ENCODE assay signal across 9 cellular contexts in the genomic region with DNA sequence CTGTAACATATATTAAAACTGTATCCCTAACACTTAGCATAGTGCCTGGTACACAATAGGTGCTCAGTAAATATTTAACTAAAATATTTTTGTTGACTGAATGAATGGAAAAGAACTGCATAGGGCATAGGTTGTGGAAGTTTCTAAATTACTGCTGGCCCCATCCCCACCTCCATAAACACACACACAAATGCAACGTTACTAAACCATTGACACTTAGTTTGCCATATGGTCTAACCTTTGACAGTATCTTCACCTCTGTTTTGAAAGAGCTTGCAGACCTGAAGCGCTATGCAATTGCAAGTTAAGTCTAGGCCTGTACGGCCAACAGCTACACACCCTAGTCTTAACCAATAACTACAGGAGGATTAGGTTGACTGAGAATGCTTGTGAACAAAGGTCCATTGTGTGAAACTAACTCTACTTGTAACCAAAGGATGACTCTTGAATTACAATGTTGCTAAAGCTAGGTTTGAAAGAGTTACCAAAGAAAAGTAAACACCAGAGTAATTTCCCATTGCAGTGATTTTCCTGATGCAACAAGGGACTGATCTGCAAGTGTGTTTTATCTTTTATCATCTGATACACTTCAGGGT. TPM values are rescaled to one million over a fixed set of nuclear protein-coding genes. Genes with fewer than 3 reads are reported as not detected.
DNase-seq lines count a peak whose midpoint lies in the region; ATAC-seq and TF ChIP-seq lines count a peak whose summit lies in the region.
"Had no signal": no experiment of that assay in that cellular context is flagged by ENCODE, and none has a peak within 500 bp of the region (broad histone marks: within the 10 kb centered on the region; RNA-seq: fewer than 3 reads in every experiment).

No MANE protein-coding gene starts in this region.

- H3K4me2 ChIP-seq in IMR-90 (ENCODE audit: low read depth, low read length): no peak overlapping the region

- H3K4me3 Mint-ChIP-seq in CD14-positive monocyte: peak overlapping the region; percentile 73 to 84
- peak overlapping the region; percentile 59 for H3K4me3 Mint-ChIP-seq in MCF 10A (ENCODE audit: unreplicated experiment)

- H3K36me3 ChIP-seq in IMR-90 (ENCODE audit: control insufficient read depth, insufficient read depth, low read length): no peaks in the 10 kb centered on the region
- no peaks in the 10 kb centered on the region for H3K36me3 ChIP-seq in muscle layer of duodenum (ENCODE audit: control insufficient read depth in 1 of 2, insufficient read depth in 2 of 2, low read length in 2 of 2)

- H3K14ac ChIP-seq in IMR-90 (replicated peaks; ENCODE audit: low read depth, low read length): no peak overlapping the region

- in situ Hi-C loops in IMR-90 (cut with MboI; ENCODE audit: low sequenced_read_pairs): no loop called here

- TF ChIP-seq RAD21 in IMR-90 (IDR thresholded peaks at IDR 0.05; ENCODE audit: low read length): no peak

- intact Hi-C loops in CD14-positive monocyte (cut with micrococcal nuclease) (loop anchor here in 1 of 2 donors (10.0 kb wide), 1 partner anchor 374 kb away; no protein-coding TSS in a partner anchor), IMR-90 (cut with micrococcal nuclease) (no loop called here), MCF 10A (cut with micrococcal nuclease) (no loop called here)

- no peaks in the 10 kb centered on the region for H3K9me1 ChIP-seq in IMR-90 (ENCODE audit: insufficient read depth, low read length)

- ATAC-seq in IMR-90 (ENCODE audit: low read depth) (no peak), GM18909 (IDR thresholded peaks at IDR 0.05; ENCODE audit: poor library complexity, unreplicated experiment) (no peak), GM18519 (IDR thresholded peaks at IDR 0.05; ENCODE audit: low FRiP score, unreplicated experiment) (no peak)

- no peak overlapping the region for H3K56ac ChIP-seq in IMR-90 (ENCODE audit: extremely low read depth, insufficient read depth, low read length)

- peaks cover 0 to 4% (median 1%) of the 10 kb centered on the region in 7 donors for H3K9me3 Mint-ChIP-seq in CD14-positive monocyte
- H3K9me3 Mint-ChIP-seq in MCF 10A (ENCODE audit: unreplicated experiment): no peaks in the 10 kb centered on the region

- no peaks in the 10 kb centered on the region for H3K79me1 ChIP-seq in IMR-90 (ENCODE audit: low read depth in 1 of 2, low read length in 2 of 2)

- peaks cover 0 to 3% of the 10 kb centered on the region in 2 donors for H3K36me3 Mint-ChIP-seq in CD14-positive monocyte
- no peaks in the 10 kb centered on the region for H3K36me3 Mint-ChIP-seq in MCF 10A (ENCODE audit: insufficient read depth, unreplicated experiment)

- H2BK20ac ChIP-seq in IMR-90 (ENCODE audit: low read depth, low read length): no peak overlapping the region

- no peak overlapping the region for H3K9ac ChIP-seq in IMR-90 (ENCODE audit: low read depth, low read length)

- no peak overlapping the region for H2BK120ac ChIP-seq in IMR-90 (ENCODE audit: low read depth, low read length)

- H3K27ac ChIP-seq in IMR-90 (ENCODE audit: insufficient read depth, low read length): no peak overlapping the region
- H3K27ac ChIP-seq in muscle layer of duodenum (ENCODE audit: low read length): peak overlapping the region; percentile 21

- no peak overlapping the region for H2AK9ac ChIP-seq in IMR-90 (replicated peaks; ENCODE audit: low read depth, low read length, poor library complexity)

- no peak overlapping the region for H3K27ac Mint-ChIP-seq in CD14-positive monocyte
- H3K27ac Mint-ChIP-seq in MCF 10A (ENCODE audit: low read depth, unreplicated experiment): no peak overlapping the region

- H2AK5ac ChIP-seq in IMR-90 (ENCODE audit: low read depth, low read length): no peak overlapping the region

- WGBS in IMR-90 (ENCODE audit: extremely low coverage in 2 of 2, insufficient read length in 1 of 2), 2 experiments: no CpG with 5 or more reads among the region's 3 CpGs

- no peak for TF ChIP-seq POLR2A in IMR-90 (IDR thresholded peaks at IDR 0.05; ENCODE audit: low read depth, low read length)

- H3K4me3 ChIP-seq in IMR-90 (ENCODE audit: insufficient read depth, low read depth, low read length) (no peak overlapping the region), muscle layer of duodenum (ENCODE audit: low read depth in 1 of 2, low read length in 2 of 2) (no peak overlapping the region)

- peaks cover 17% of the 10 kb centered on the region for H3K4me1 Mint-ChIP-seq in CD14-positive monocyte
- no peaks in the 10 kb centered on the region for H3K4me1 Mint-ChIP-seq in MCF 10A (ENCODE audit: insufficient read depth, unreplicated experiment)

- peaks cover 0 to 6% (median 4%) of the 10 kb centered on the region in 3 donors for H3K27me3 Mint-ChIP-seq in CD14-positive monocyte (ENCODE audit: low read depth in 3 of 3)
- H3K27me3 Mint-ChIP-seq in MCF 10A (ENCODE audit: insufficient read depth, unreplicated experiment): no peaks in the 10 kb centered on the region

- no peak overlapping the region for H4K8ac ChIP-seq in IMR-90 (ENCODE audit: low read depth in 2 of 2, low read length in 2 of 2)

- no peak overlapping the region for H2AFZ ChIP-seq in IMR-90 (replicated peaks; ENCODE audit: low read length, poor library complexity)

- H4K91ac ChIP-seq in IMR-90 (ENCODE audit: insufficient read depth, low read depth, low read length): no peak overlapping the region

- H3K27me3 ChIP-seq in IMR-90 (ENCODE audit: control insufficient read depth, insufficient read depth, low read length) (no peaks in the 10 kb centered on the region), muscle layer of duodenum (ENCODE audit: low read depth, low read length) (no peaks in the 10 kb centered on the region)

- no peak overlapping the region for H3K4ac ChIP-seq in IMR-90 (ENCODE audit: low read depth, low read length)

- TF ChIP-seq CTCF in CD14-positive monocyte (IDR thresholded peaks at IDR 0.05) (no peak), IMR-90 (conservative IDR thresholded peaks at IDR 0.05; ENCODE audit: low read depth, low read length) (no peak), MCF 10A (IDR thresholded peaks at IDR 0.05; ENCODE audit: unreplicated experiment) (no peak)

- no peaks in the 10 kb centered on the region for H3K4me1 ChIP-seq in IMR-90 (ENCODE audit: control insufficient read depth, insufficient read depth, low read length)
- peaks cover 0 to 10% of the 10 kb centered on the region in 2 donors for H3K4me1 ChIP-seq in muscle layer of duodenum (ENCODE audit: control insufficient read depth in 1 of 2, insufficient read depth in 2 of 2, low read length in 2 of 2)

- H4K20me1 ChIP-seq in IMR-90 (ENCODE audit: insufficient read depth, low read length): no peaks in the 10 kb centered on the region

- H3K23ac ChIP-seq in IMR-90 (ENCODE audit: low read depth, low read length): no peak overlapping the region

- H3K18ac ChIP-seq in IMR-90 (ENCODE audit: low read depth, low read length): no peak overlapping the region

- no peak overlapping the region for H4K5ac ChIP-seq in IMR-90 (ENCODE audit: low read depth, low read length)

- no peaks in the 10 kb centered on the region for H3K9me3 ChIP-seq in IMR-90 (ENCODE audit: control insufficient read depth, insufficient read depth, low read length)
- no peaks in the 10 kb centered on the region for H3K9me3 ChIP-seq in muscle layer of duodenum (ENCODE audit: control insufficient read depth in 1 of 2, low read length in 2 of 2)

- no peak overlapping the region for H2BK5ac ChIP-seq in IMR-90 (ENCODE audit: low read depth, low read length, poor library complexity, severe bottlenecking)

- CTCF ChIA-PET in IMR-90 (lab: Yijun Ruan, JAX) (no interaction called here), MCF 10A (lab: Yijun Ruan, JAX) (interaction anchor here (0.6 to 1.2 kb wide), 4 partner anchors 8 to 620 kb away, joined by 3 to 5 read pairs (median 3); no protein-coding TSS in a partner anchor)

- no peak for DNase-seq in CD14-positive monocyte (ENCODE audit: low spot score)
- DNase-seq in IMR-90: peak; percentile 26
- no peak for DNase-seq in MCF 10A (ENCODE audit: unreplicated experiment)
- DNase-seq in midbrain (lab: John Stamatoyannopoulos, UW): no peak
- DNase-seq in inferior parietal cortex (ENCODE audit: extremely low spot score): no peak
- DNase-seq: NCI-H226 had no signal

- dilution Hi-C loops in IMR-90 (cut with HindIII; ENCODE audit: low sequenced_read_pairs, unreplicated experiment): no loop called here

- no peak overlapping the region for H2BK15ac ChIP-seq in IMR-90 (ENCODE audit: low read depth, low read length)

- BruUV-seq in IMR-90 (replicated peaks; lab: Mats Ljungman, UMichigan) (no TSS peak), MCF 10A (replicated peaks; lab: Mats Ljungman, UMichigan) (no TSS peak)

- POLR2A ChIA-PET in IMR-90 (lab: Charles Lee; ENCODE audit: unreplicated experiment): no interaction called here
- POLR2A ChIA-PET in MCF 10A (lab: Yijun Ruan, JAX): interaction anchor here (1.1 to 1.3 kb wide), 2 partner anchors 15 to 86 kb away, joined by 3 read pairs; no protein-coding TSS in a partner anchor

TF ChIP-seq in IMR-90, 13 proteins besides CTCF, POLR2A, EP300 and RAD21 (continues in another document):
- TF ChIP-seq CHD1 (IDR thresholded peaks at IDR 0.05; ENCODE audit: low read depth, low read length) (no peak), FOS (IDR thresholded peaks at IDR 0.05; ENCODE audit: low read depth, low read length) (no peak), MAZ (IDR thresholded peaks at IDR 0.05; ENCODE audit: borderline replicate concordance, low read depth, low read length) (no peak), MXI1 (IDR thresholded peaks at IDR 0.05; ENCODE audit: borderline replicate concordance, low read depth, low read length) (no peak), RCOR1 (IDR thresholded peaks at IDR 0.05; ENCODE audit: insufficient replicate concordance, low read length) (no peak), SMC3 (IDR thresholded peaks at IDR 0.05; ENCODE audit: low read depth, low read length) (no peak)
- TF ChIP-seq, protein P1, sequence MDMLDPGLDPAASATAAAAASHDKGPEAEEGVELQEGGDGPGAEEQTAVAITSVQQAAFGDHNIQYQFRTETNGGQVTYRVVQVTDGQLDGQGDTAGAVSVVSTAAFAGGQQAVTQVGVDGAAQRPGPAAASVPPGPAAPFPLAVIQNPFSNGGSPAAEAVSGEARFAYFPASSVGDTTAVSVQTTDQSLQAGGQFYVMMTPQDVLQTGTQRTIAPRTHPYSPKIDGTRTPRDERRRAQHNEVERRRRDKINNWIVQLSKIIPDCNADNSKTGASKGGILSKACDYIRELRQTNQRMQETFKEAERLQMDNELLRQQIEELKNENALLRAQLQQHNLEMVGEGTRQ (IDR thresholded peaks at IDR 0.05; ENCODE audit: low read depth, low read length): no peak

RNA-seq across cellular contexts. Expression of a gene that starts 0.9 kb away (rescaled TPM):
- polyA plus RNA-seq in CD14-positive monocyte (1 to 10 TPM; 1.5 to 2.3 TPM), IMR-90 (2012; rRNA removed) (1.9 and 2.2 TPM in 2 replicates)
- total RNA-seq in IMR-90 (2012; rRNA removed) (1.1 TPM in 2 replicates), MCF 10A (2022) (9.9 and 10.1 TPM in 2 replicates)
- 1.6 and 2.0 TPM in 2 replicates for polyA plus RNA-seq in IMR-90 (2012; cell fraction: cytosol; rRNA removed)
- polyA plus RNA-seq in IMR-90 (2012; cell fraction: nucleus; rRNA removed; ENCODE audit: low replicate concordance): 0.11 and 0.71 TPM in 2 replicates

RNA-seq across cellular contexts. Expression of a gene that starts 5.9 kb away (rescaled TPM):
- 10 to 100 TPM in 1 of 2 donors, 1 to 10 TPM in 1; 8.5 to 15.1 TPM for polyA plus RNA-seq in CD14-positive monocyte
- 14.7 and 18.3 TPM in 2 replicates for total RNA-seq in IMR-90 (2012; rRNA removed)
- polyA plus RNA-seq in IMR-90 (2012; rRNA removed): 12.2 and 14.4 TPM in 2 replicates
- 8.1 and 9.6 TPM in 2 replicates for polyA plus RNA-seq in IMR-90 (2012; cell fraction: cytosol; rRNA removed)
- polyA plus RNA-seq in IMR-90 (2012; cell fraction: nucleus; rRNA removed; ENCODE audit: low replicate concordance): 4.5 and 9.3 TPM in 2 replicates
- 11.0 and 15.3 TPM in 2 replicates for total RNA-seq in MCF 10A (2022)
